In genomic region chr3:52393959-52394670, GRCh38 we compare ENCODE assay signal across 13 cellular contexts. TPM values are rescaled to one million over a fixed set of nuclear protein-coding genes. Genes with fewer than 3 reads are reported as not detected.
"Had no signal": no experiment of that assay in that cellular context is flagged by ENCODE, and none has a peak within 500 bp of the region (broad histone marks: within the 10 kb centered on the region; RNA-seq: fewer than 3 reads in every experiment).

No MANE protein-coding gene starts in this region.

- H3K4me1 Mint-ChIP-seq: stimulated activated memory B cell treated with anti-CD40 and anti-IgM and Interleukin-4, amounts not matched to agents 10 μg/mL and 1 μg/mL and 100 μg/mL, for 72 hours had no signal

- H2AFZ ChIP-seq: parathyroid adenoma had no signal

- H3K4me3 Mint-ChIP-seq: activated naive CD8-positive, alpha-beta T cell; stimulated activated memory B cell treated with anti-CD40 and anti-IgM and Interleukin-4, amounts not matched to agents 10 μg/mL and 1 μg/mL and 100 μg/mL, for 72 hours; T-helper 1 cell treated with Interleukin-12 subunit alpha and Interleukin-12 subunit beta and Interleukin-4 antibody, amounts not matched to agents 30 μg/mL and 1 μg/mL, for 36 hours had no signal

- H3K9me3 ChIP-seq: tibial nerve had no signal

- H3K4me3 ChIP-seq: smooth muscle cell, tibial nerve had no signal

- H3K9ac ChIP-seq: parathyroid adenoma had no signal

- H3K27me3 ChIP-seq: foreskin keratinocyte, tibial nerve had no signal

- H3K4me2 ChIP-seq: smooth muscle cell had no signal

- H3K9me3 Mint-ChIP-seq: stimulated activated memory B cell treated with anti-CD40 and anti-IgM and Interleukin-4, amounts not matched to agents 10 μg/mL and 1 μg/mL and 100 μg/mL, for 72 hours; T-helper 1 cell treated with Interleukin-12 subunit alpha and Interleukin-12 subunit beta and Interleukin-4 antibody, amounts not matched to agents 30 μg/mL and 1 μg/mL, for 36 hours had no signal

- DNase-seq: activated gamma-delta T cell, anterior cingulate cortex, foreskin keratinocyte, mesenchymal stem cell had no signal

- H3K27ac Mint-ChIP-seq: activated naive CD8-positive, alpha-beta T cell; stimulated activated memory B cell treated with anti-CD40 and anti-IgM and Interleukin-4, amounts not matched to agents 10 μg/mL and 1 μg/mL and 100 μg/mL, for 72 hours; T-helper 1 cell treated with Interleukin-12 subunit alpha and Interleukin-12 subunit beta and Interleukin-4 antibody, amounts not matched to agents 30 μg/mL and 1 μg/mL, for 36 hours had no signal

- H3K27ac ChIP-seq: foreskin keratinocyte, parathyroid adenoma, tibial nerve had no signal

- H3K4me1 ChIP-seq: foreskin keratinocyte, parathyroid adenoma, tibial nerve had no signal

- H3K27me3 Mint-ChIP-seq: activated naive CD8-positive, alpha-beta T cell; stimulated activated memory B cell treated with anti-CD40 and anti-IgM and Interleukin-4, amounts not matched to agents 10 μg/mL and 1 μg/mL and 100 μg/mL, for 72 hours had no signal

- H3K79me2 ChIP-seq: parathyroid adenoma had no signal

- ATAC-seq: foreskin keratinocyte; left lobe of liver; SK-N-SH treated with all-trans-retinoic acid at 6 μM for 48 hours; stimulated activated memory B cell treated with anti-CD40 and anti-IgM and Interleukin-4, amounts not matched to agents 10 μg/mL and 1 μg/mL and 100 μg/mL, for 72 hours had no signal

RNA-seq across cellular contexts. Expression of gene SEMA3G, which starts 50.8 kb away (rescaled TPM):
- polyA plus RNA-seq: neural cell had no signal

RNA-seq across cellular contexts. Expression of gene TNNC1, which starts 59.7 kb away (rescaled TPM):
- total RNA-seq: foreskin keratinocyte had no signal
